ENCODE assay signal across 8 cellular contexts in the genomic region with DNA sequence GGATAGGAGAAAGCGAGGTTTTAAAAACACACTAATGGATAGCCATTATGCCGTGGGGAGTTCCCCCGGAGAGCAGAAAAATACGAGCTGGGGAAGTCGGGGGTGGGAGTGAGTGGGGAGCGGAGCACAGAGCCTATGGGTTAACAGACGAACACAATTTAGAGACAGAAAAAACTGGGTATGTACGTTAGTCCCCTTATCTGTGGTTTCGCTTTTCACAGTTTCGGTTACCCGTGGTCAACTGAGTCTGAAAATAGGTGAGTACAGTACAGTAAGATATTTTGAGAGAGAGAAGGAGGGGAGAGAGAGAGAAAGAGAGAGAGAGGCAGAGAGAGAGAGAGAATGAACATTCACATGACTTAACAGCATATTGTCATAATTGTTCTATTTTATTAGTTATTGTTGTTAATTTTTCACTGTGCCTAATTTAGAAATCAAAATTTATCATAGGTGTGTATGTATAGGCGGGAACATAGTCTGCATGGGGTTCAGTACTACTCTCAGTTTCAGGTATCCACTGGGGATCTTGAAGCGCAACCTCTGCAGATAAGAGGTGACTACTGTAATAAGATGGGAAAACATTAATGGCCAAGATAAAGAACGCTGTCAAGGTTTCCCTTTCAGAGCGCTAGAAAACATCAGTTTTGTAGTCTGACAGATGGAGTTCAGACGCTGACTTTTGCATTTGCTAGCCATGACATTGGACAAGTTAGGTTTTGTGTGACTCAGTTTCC.
DNase-seq lines count a peak whose midpoint lies in the region; ATAC-seq lines count a peak whose summit lies in the region.

No MANE protein-coding gene starts in this region.

- peaks cover 60% of the 10 kb centered on the region for H3K27me3 Mint-ChIP-seq in activated naive CD8-positive, alpha-beta T cell treated with anti-CD3 and anti-CD28 coated beads for 36 hours

- peaks cover 16% of the 10 kb centered on the region for H3K4me1 Mint-ChIP-seq in activated naive CD8-positive, alpha-beta T cell treated with anti-CD3 and anti-CD28 coated beads for 36 hours

- H3K9me3 Mint-ChIP-seq in activated naive CD8-positive, alpha-beta T cell treated with anti-CD3 and anti-CD28 coated beads for 36 hours: no peaks in the 10 kb centered on the region

- H3K36me3 Mint-ChIP-seq in activated naive CD8-positive, alpha-beta T cell treated with anti-CD3 and anti-CD28 coated beads for 36 hours: no peaks in the 10 kb centered on the region

- ATAC-seq in GM19468 (IDR thresholded peaks at IDR 0.05; ENCODE audit: extremely low read depth, unreplicated experiment) (peak; percentile 95), HG03108 (IDR thresholded peaks at IDR 0.05; ENCODE audit: unreplicated experiment) (peak; percentile 95)

- peak; percentile 8 for DNase-seq in activated naive CD8-positive, alpha-beta T cell treated with anti-CD3 and anti-CD28 coated beads for 36 hours
- DNase-seq in AG08396 (ENCODE audit: low spot score): no peak
- no peak for DNase-seq in head of caudate nucleus
- DNase-seq in NCI-H1092 treated with DMSO at 0.1 percent for 48 hours (lab: John Stamatoyannopoulos, UW): no peak
- no peak for DNase-seq in midbrain (lab: John Stamatoyannopoulos, UW)

- H3K4me3 Mint-ChIP-seq in activated naive CD8-positive, alpha-beta T cell treated with anti-CD3 and anti-CD28 coated beads for 36 hours: no peak overlapping the region

- H3K27ac Mint-ChIP-seq in activated naive CD8-positive, alpha-beta T cell treated with anti-CD3 and anti-CD28 coated beads for 36 hours: no peak overlapping the region

- intact Hi-C loops in head of caudate nucleus (cut with DNase I): no loop called here

- H3K4me3 ChIP-seq in GM08714 (ENCODE audit: low read length): peak overlapping the region; percentile 1; the same call in 1 of the 2 replicates
